ENCODE assay signal across 4 cellular contexts in genomic region chr17:49129359-49129950, GRCh38. TPM values are rescaled to one million over a fixed set of nuclear protein-coding genes. Genes with fewer than 3 reads are reported as not detected.
"Had no signal": no experiment of that assay in that cellular context is flagged by ENCODE, and none has a peak within 500 bp of the region (broad histone marks: within the 10 kb centered on the region; RNA-seq: fewer than 3 reads in every experiment).

No MANE protein-coding gene starts in this region.

RNA-seq across cellular contexts. Expression of gene B4GALNT2, which starts 3.1 kb away (rescaled TPM):
- total RNA-seq: OCI-LY7, Right ventricle myocardium inferior, RPMI7951, SJCRH30 had no signal
